8 cellular contexts compared by ENCODE assay signal in the genomic region with DNA sequence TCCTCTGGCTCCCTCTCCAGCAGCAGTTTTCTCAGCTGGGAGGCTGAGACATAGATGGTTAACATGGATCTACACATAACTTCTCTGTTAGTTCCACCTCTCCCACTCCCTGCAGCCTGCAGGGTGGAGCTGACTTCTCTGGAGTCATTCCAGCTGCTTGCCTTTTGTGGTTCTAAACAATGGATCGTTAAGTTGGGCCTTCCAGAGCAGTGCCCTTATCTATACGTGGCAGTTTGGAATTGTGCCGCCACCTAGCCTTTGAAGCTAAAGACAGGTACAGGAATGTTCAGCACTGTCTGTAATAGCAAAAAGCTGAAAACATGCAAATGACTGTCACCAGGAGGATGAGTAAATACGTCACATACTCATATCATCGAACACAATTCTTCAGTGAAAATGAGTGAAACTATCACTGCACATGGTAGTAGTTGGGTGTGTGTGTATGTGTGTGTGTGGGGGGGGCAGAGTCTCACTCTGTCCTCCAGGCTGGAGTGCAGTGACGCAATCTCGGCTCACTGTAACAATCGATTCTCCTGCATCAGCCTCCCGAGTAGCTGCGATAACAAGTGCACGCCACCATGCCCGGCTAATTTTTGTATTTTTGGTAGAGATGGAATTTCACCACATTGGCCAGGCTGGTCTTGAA. TPM values are rescaled to one million over a fixed set of nuclear protein-coding genes. Genes with fewer than 3 reads are reported as not detected.
DNase-seq lines count a peak whose midpoint lies in the region; ATAC-seq and TF ChIP-seq lines count a peak whose summit lies in the region.

No MANE protein-coding gene starts in this region.

- DNase-seq in DMS53 treated with DMSO at 0.1 percent for 48 hours (lab: John Stamatoyannopoulos, UW; ENCODE audit: unreplicated experiment): peak; percentile 75
- DNase-seq in LoVo (ENCODE audit: low spot score): peak; percentile 87
- peak; percentile 63 for DNase-seq in epithelial cell of esophagus (ENCODE audit: low read depth)
- DNase-seq in myocyte (ENCODE audit: low read depth): peak; percentile 45
- DNase-seq in T-helper 1 cell: no peak
- DNase-seq in CD14-positive monocyte (ENCODE audit: low spot score): no peak

- peaks cover 0 to 2% (median 2%) of the 10 kb centered on the region in 3 donors for H3K27me3 Mint-ChIP-seq in CD14-positive monocyte (ENCODE audit: low read depth in 3 of 3)

- peak overlapping the region in 1 of 7 donors; percentile 5 for H3K27ac Mint-ChIP-seq in CD14-positive monocyte

- TF ChIP-seq CTCF in epithelial cell of esophagus (IDR thresholded peaks at IDR 0.05; ENCODE audit: insufficient read depth, low read depth, low read length, missing control alignments): no peak
- no peak for TF ChIP-seq CTCF in CD14-positive monocyte (IDR thresholded peaks at IDR 0.05)

- no peak overlapping the region for H3K4me3 ChIP-seq in epithelial cell of esophagus (ENCODE audit: low read length)

- H3K4me3 Mint-ChIP-seq in CD14-positive monocyte: no peak overlapping the region

- no peaks in the 10 kb centered on the region for H3K9me3 Mint-ChIP-seq in CD14-positive monocyte

- intact Hi-C loops in CD14-positive monocyte (cut with micrococcal nuclease): no loop called here

- no peaks in the 10 kb centered on the region for H3K36me3 Mint-ChIP-seq in CD14-positive monocyte

- ATAC-seq in GM21390 (IDR thresholded peaks at IDR 0.05; ENCODE audit: unreplicated experiment): no peak
- ATAC-seq in GM19397 (IDR thresholded peaks at IDR 0.05; ENCODE audit: unreplicated experiment): no peak

- peaks cover 10% of the 10 kb centered on the region for H3K4me1 Mint-ChIP-seq in CD14-positive monocyte

RNA-seq across cellular contexts. Expression of a gene that starts 50.3 kb away (rescaled TPM):
- 4.9 and 5.3 TPM in 2 replicates for total RNA-seq in myocyte
- 5.7 TPM for polyA plus RNA-seq in myocyte (2012)
- not detected for polyA plus RNA-seq in CD14-positive monocyte

RNA-seq across cellular contexts. Expression of a gene that starts 58.7 kb away (rescaled TPM):
- 53.7 and 59.0 TPM in 2 replicates for total RNA-seq in myocyte
- polyA plus RNA-seq in myocyte (2012): 62.9 TPM
- 100 to 1,000 TPM; 631 to 847 TPM for polyA plus RNA-seq in CD14-positive monocyte

Comparison
In these comparisons a context has a peak if more than half of its experiments do, and no peak if none do; other contexts are left out.
1. DNase-seq: peak in DMS53 treated with DMSO at 0.1 percent for 48 hours (single experiment), LoVo (single experiment), epithelial cell of esophagus (single experiment) and myocyte (single experiment); none in T-helper 1 cell (0 of 5) and CD14-positive monocyte (single experiment).